9 cellular contexts compared by ENCODE assay signal in genomic region chr12:121858662-121859572, GRCh38. TPM values are rescaled to one million over a fixed set of nuclear protein-coding genes. Genes with fewer than 3 reads are reported as not detected.
DNase-seq lines count a peak whose midpoint lies in the region; ATAC-seq and TF ChIP-seq lines count a peak whose summit lies in the region.
"Had no signal": no experiment of that assay in that cellular context is flagged by ENCODE, and none has a peak within 500 bp of the region (broad histone marks: within the 10 kb centered on the region; RNA-seq: fewer than 3 reads in every experiment).

Gene HPD (minus strand): TSS chr12:121858859. CDS start chr12:121858823, 36 bp downstream.

- peaks cover 33% of the 10 kb centered on the region for H3K4me1 ChIP-seq in hepatocyte (ENCODE audit: insufficient read depth)

- in situ Hi-C loops in G401 (cut with HindIII; ENCODE audit: low sequenced_read_pairs) = no loop called here

- peak within 1 kb of the TSS; percentile 87 for H3K27ac ChIP-seq in hepatocyte

- no peaks in the 10 kb centered on the region for H3K9me2 ChIP-seq in hepatocyte (replicated peaks; ENCODE audit: insufficient read depth)

- no peak within 1 kb of the TSS for H2AFZ ChIP-seq in hepatocyte

- ATAC-seq in GM21390 (IDR thresholded peaks at IDR 0.05; ENCODE audit: unreplicated experiment) (no peak), HG03039 (IDR thresholded peaks at IDR 0.05; ENCODE audit: unreplicated experiment) (no peak), GM18867 (IDR thresholded peaks at IDR 0.05; ENCODE audit: unreplicated experiment) (no peak)

- DNase-seq in G401 (ENCODE audit: low spot score) = peak; percentile 25
- peak; percentile 13 for DNase-seq in amniotic stem cell (lab: John Stamatoyannopoulos, UW)
- peak; percentile 73 for DNase-seq in hepatocyte (ENCODE audit: low spot score)
- DNase-seq in retina = peak; percentile 30
- DNase-seq in foreskin melanocyte = no peak

- H3K27me3 ChIP-seq in hepatocyte = no peaks in the 10 kb centered on the region

- no peaks in the 10 kb centered on the region for H3K79me2 ChIP-seq in hepatocyte

- no peak within 1 kb of the TSS for H3K4me3 ChIP-seq in hepatocyte

- no peaks in the 10 kb centered on the region for H4K20me1 ChIP-seq in hepatocyte (ENCODE audit: insufficient read depth, poor library complexity, severe bottlenecking)

- 57% methylated on average over 16 of the region's 16 CpGs for WGBS in hepatocyte (ENCODE audit: low lambda C conversion rate, missing lambda C conversion rate)

- H3K9me3 ChIP-seq in hepatocyte (ENCODE audit: low read depth) = no peaks in the 10 kb centered on the region

- H3K36me3 ChIP-seq in hepatocyte (replicated peaks; ENCODE audit: insufficient read depth, low read depth) = no peaks in the 10 kb centered on the region

- H3K4me2 ChIP-seq in hepatocyte = peak within 1 kb of the TSS; percentile 37

- no peak for TF ChIP-seq CTCF in hepatocyte (IDR thresholded peaks at IDR 0.05; ENCODE audit: poor library complexity)

RNA-seq across cellular contexts. Expression of gene HPD, which starts in this region (rescaled TPM):
- 16.2 and 20.0 TPM in 2 replicates for total RNA-seq in G401 (2014; rRNA removed; shearing (Covaris generic))
- 35.8 and 39.2 TPM in 2 replicates for total RNA-seq in hepatocyte
- 9.2 and 20.9 TPM in 2 replicates for polyA plus RNA-seq in hepatocyte
- total RNA-seq: pulmonary artery endothelial cell had no signal
